1 cellular context compared by ENCODE assay signal in genomic region chr1:196877964-196878363, GRCh38.
TF ChIP-seq lines count a peak whose summit lies in the region.

No MANE protein-coding gene starts in this region.

TF ChIP-seq in WTC11, 78 proteins besides CTCF, POLR2A, EP300 and RAD21 (continued from another document):
- TF ChIP-seq, protein P1, sequence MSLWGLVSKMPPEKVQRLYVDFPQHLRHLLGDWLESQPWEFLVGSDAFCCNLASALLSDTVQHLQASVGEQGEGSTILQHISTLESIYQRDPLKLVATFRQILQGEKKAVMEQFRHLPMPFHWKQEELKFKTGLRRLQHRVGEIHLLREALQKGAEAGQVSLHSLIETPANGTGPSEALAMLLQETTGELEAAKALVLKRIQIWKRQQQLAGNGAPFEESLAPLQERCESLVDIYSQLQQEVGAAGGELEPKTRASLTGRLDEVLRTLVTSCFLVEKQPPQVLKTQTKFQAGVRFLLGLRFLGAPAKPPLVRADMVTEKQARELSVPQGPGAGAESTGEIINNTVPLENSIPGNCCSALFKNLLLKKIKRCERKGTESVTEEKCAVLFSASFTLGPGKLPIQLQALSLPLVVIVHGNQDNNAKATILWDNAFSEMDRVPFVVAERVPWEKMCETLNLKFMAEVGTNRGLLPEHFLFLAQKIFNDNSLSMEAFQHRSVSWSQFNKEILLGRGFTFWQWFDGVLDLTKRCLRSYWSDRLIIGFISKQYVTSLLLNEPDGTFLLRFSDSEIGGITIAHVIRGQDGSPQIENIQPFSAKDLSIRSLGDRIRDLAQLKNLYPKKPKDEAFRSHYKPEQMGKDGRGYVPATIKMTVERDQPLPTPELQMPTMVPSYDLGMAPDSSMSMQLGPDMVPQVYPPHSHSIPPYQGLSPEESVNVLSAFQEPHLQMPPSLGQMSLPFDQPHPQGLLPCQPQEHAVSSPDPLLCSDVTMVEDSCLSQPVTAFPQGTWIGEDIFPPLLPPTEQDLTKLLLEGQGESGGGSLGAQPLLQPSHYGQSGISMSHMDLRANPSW (CRISPR knock-in tag; conservative IDR thresholded peaks at IDR 0.05; ENCODE audit: low read depth): no peak
- TF ChIP-seq JAZF1 (CRISPR knock-in tag; IDR thresholded peaks at IDR 0.05) (no peak), TP53 (CRISPR knock-in tag; IDR thresholded peaks at IDR 0.05) (0 out of 2 replicates have a peak, but pooled peaks have one; percentile 41), FOXP1 (CRISPR knock-in tag; IDR thresholded peaks at IDR 0.05; ENCODE audit: borderline replicate concordance) (0 out of 2 replicates have a peak, but pooled peaks have one; percentile 34)
